ENCODE assay signal across 1 cellular context in genomic region chr16:56576585-56577299, GRCh38.
TF ChIP-seq lines count a peak whose summit lies in the region.

No MANE protein-coding gene starts in this region.

TF ChIP-seq in GM23338, 12 proteins besides CTCF, POLR2A, EP300 and RAD21:
- TF ChIP-seq, protein P1, sequence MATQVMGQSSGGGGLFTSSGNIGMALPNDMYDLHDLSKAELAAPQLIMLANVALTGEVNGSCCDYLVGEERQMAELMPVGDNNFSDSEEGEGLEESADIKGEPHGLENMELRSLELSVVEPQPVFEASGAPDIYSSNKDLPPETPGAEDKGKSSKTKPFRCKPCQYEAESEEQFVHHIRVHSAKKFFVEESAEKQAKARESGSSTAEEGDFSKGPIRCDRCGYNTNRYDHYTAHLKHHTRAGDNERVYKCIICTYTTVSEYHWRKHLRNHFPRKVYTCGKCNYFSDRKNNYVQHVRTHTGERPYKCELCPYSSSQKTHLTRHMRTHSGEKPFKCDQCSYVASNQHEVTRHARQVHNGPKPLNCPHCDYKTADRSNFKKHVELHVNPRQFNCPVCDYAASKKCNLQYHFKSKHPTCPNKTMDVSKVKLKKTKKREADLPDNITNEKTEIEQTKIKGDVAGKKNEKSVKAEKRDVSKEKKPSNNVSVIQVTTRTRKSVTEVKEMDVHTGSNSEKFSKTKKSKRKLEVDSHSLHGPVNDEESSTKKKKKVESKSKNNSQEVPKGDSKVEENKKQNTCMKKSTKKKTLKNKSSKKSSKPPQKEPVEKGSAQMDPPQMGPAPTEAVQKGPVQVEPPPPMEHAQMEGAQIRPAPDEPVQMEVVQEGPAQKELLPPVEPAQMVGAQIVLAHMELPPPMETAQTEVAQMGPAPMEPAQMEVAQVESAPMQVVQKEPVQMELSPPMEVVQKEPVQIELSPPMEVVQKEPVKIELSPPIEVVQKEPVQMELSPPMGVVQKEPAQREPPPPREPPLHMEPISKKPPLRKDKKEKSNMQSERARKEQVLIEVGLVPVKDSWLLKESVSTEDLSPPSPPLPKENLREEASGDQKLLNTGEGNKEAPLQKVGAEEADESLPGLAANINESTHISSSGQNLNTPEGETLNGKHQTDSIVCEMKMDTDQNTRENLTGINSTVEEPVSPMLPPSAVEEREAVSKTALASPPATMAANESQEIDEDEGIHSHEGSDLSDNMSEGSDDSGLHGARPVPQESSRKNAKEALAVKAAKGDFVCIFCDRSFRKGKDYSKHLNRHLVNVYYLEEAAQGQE (IDR thresholded peaks at IDR 0.05; ENCODE audit: unreplicated experiment): no peak
- no peak for TF ChIP-seq EZH2 (IDR thresholded peaks at IDR 0.05; ENCODE audit: low read depth, unreplicated experiment)
- TF ChIP-seq POLR2AphosphoS5 (IDR thresholded peaks at IDR 0.05; ENCODE audit: low read depth): no peak
- no peak for TF ChIP-seq NANOG (IDR thresholded peaks at IDR 0.05; ENCODE audit: borderline replicate concordance)
- TF ChIP-seq ZNF331 (CRISPR knock-in tag; IDR thresholded peaks at IDR 0.05; ENCODE audit: low read depth): no peak
- no peak for TF ChIP-seq EZH2phosphoT487 (IDR thresholded peaks at IDR 0.05; ENCODE audit: unreplicated experiment)
- no peak for TF ChIP-seq CREB1 (CRISPR knock-in tag; IDR thresholded peaks at IDR 0.05; ENCODE audit: low read depth)
- TF ChIP-seq JUNB (IDR thresholded peaks at IDR 0.05; ENCODE audit: unreplicated experiment): no peak
- no peak for TF ChIP-seq STAT1 (IDR thresholded peaks at IDR 0.05; ENCODE audit: unreplicated experiment)
- TF ChIP-seq ZNF114 (CRISPR knock-in tag; IDR thresholded peaks at IDR 0.05): no peak
- TF ChIP-seq, protein P2, sequence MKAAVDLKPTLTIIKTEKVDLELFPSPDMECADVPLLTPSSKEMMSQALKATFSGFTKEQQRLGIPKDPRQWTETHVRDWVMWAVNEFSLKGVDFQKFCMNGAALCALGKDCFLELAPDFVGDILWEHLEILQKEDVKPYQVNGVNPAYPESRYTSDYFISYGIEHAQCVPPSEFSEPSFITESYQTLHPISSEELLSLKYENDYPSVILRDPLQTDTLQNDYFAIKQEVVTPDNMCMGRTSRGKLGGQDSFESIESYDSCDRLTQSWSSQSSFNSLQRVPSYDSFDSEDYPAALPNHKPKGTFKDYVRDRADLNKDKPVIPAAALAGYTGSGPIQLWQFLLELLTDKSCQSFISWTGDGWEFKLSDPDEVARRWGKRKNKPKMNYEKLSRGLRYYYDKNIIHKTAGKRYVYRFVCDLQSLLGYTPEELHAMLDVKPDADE (IDR thresholded peaks at IDR 0.05): no peak
- TF ChIP-seq, protein P3, sequence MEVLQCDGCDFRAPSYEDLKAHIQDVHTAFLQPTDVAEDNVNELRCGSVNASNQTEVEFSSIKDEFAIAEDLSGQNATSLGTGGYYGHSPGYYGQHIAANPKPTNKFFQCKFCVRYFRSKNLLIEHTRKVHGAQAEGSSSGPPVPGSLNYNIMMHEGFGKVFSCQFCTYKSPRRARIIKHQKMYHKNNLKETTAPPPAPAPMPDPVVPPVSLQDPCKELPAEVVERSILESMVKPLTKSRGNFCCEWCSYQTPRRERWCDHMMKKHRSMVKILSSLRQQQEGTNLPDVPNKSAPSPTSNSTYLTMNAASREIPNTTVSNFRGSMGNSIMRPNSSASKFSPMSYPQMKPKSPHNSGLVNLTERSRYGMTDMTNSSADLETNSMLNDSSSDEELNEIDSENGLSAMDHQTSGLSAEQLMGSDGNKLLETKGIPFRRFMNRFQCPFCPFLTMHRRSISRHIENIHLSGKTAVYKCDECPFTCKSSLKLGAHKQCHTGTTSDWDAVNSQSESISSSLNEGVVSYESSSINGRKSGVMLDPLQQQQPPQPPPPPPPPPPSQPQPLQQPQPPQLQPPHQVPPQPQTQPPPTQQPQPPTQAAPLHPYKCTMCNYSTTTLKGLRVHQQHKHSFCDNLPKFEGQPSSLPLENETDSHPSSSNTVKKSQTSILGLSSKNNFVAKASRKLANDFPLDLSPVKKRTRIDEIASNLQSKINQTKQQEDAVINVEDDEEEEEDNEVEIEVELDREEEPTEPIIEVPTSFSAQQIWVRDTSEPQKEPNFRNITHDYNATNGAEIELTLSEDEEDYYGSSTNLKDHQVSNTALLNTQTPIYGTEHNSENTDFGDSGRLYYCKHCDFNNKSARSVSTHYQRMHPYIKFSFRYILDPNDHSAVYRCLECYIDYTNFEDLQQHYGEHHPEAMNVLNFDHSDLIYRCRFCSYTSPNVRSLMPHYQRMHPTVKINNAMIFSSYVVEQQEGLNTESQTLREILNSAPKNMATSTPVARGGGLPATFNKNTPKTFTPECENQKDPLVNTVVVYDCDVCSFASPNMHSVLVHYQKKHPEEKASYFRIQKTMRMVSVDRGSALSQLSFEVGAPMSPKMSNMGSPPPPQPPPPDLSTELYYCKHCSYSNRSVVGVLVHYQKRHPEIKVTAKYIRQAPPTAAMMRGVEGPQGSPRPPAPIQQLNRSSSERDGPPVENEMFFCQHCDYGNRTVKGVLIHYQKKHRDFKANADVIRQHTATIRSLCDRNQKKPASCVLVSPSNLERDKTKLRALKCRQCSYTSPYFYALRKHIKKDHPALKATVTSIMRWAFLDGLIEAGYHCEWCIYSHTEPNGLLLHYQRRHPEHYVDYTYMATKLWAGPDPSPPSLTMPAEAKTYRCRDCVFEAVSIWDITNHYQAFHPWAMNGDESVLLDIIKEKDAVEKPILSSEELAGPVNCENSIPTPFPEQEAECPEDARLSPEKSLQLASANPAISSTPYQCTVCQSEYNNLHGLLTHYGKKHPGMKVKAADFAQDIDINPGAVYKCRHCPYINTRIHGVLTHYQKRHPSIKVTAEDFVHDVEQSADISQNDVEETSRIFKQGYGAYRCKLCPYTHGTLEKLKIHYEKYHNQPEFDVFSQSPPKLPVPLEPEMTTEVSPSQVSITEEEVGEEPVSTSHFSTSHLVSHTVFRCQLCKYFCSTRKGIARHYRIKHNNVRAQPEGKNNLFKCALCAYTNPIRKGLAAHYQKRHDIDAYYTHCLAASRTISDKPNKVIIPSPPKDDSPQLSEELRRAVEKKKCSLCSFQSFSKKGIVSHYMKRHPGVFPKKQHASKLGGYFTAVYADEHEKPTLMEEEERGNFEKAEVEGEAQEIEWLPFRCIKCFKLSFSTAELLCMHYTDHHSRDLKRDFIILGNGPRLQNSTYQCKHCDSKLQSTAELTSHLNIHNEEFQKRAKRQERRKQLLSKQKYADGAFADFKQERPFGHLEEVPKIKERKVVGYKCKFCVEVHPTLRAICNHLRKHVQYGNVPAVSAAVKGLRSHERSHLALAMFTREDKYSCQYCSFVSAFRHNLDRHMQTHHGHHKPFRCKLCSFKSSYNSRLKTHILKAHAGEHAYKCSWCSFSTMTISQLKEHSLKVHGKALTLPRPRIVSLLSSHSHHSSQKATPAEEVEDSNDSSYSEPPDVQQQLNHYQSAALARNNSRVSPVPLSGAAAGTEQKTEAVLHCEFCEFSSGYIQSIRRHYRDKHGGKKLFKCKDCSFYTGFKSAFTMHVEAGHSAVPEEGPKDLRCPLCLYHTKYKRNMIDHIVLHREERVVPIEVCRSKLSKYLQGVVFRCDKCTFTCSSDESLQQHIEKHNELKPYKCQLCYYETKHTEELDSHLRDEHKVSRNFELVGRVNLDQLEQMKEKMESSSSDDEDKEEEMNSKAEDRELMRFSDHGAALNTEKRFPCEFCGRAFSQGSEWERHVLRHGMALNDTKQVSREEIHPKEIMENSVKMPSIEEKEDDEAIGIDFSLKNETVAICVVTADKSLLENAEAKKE (CRISPR knock-in tag; IDR thresholded peaks at IDR 0.05): no peak
TF ChIP-seq in GM23338: peak in this region for 0.
